ENCODE assay signal across 8 cellular contexts in the genomic region with DNA sequence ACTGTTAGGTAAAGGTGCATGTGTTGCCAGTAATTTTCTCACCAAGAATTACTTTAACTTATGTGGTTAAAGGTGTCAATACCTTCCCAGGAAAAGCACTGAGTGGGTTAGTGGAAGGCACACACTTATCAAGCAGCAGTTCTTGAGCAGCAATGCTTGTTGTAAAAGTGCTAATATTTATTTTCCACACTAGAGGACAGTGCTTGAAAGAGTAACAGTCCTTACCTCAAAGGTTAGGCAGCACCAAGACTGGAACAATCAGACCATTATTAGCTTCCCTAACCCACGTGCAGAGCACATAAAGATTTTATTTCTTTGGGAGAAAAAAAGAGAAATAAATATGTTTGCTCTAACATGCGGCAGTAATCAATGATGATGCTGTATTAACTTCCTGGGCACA. TPM values are rescaled to one million over a fixed set of nuclear protein-coding genes. Genes with fewer than 3 reads are reported as not detected.
A peak's percentile ranks its signal among the peaks of the same experiment; 100 is the strongest.
DNase-seq lines count a peak whose midpoint lies in the region; TF ChIP-seq lines count a peak whose summit lies in the region.

No MANE protein-coding gene starts in this region.

- TF ChIP-seq RAD21 in liver (IDR thresholded peaks at IDR 0.05), result peak; percentile 80 to 83

- peak; percentile 64 for TF ChIP-seq CTCF in astrocyte of the cerebellum (IDR thresholded peaks at IDR 0.05; ENCODE audit: low read depth, low read length, missing control alignments)
- peak; percentile 32 for TF ChIP-seq CTCF in liver (IDR thresholded peaks at IDR 0.05; ENCODE audit: low read depth, low read length, missing input control)

- no peaks in the 10 kb centered on the region for H3K27me3 ChIP-seq in liver (ENCODE audit: control insufficient read depth in 4 of 4, insufficient read depth in 4 of 4, low read length in 3 of 4)
- no peaks in the 10 kb centered on the region for H3K27me3 ChIP-seq in MG63

- no peak overlapping the region for H3K27ac ChIP-seq in liver (ENCODE audit: low read depth in 1 of 2, low read length in 2 of 2)

- no peaks in the 10 kb centered on the region for H3K36me3 ChIP-seq in liver (ENCODE audit: control insufficient read depth in 4 of 4, insufficient read depth in 3 of 4, low read depth in 1 of 4, low read length in 3 of 4)
- no peaks in the 10 kb centered on the region for H3K36me3 ChIP-seq in MG63

- H3K4me1 ChIP-seq in liver (ENCODE audit: control insufficient read depth in 4 of 4, insufficient read depth in 4 of 4, low read length in 3 of 4), result no peaks in the 10 kb centered on the region

- WGBS in liver, result 24% methylated on average over 2 of the region's 2 CpGs

- H3K9me3 ChIP-seq in liver (ENCODE audit: control insufficient read depth in 4 of 4, low read length in 3 of 4) (no peaks in the 10 kb centered on the region), MG63 (no peaks in the 10 kb centered on the region)

- in situ Hi-C loops in Caki2 (cut with HindIII; ENCODE audit: low pct_unique_long_range_greater_than_20kb, low sequenced_read_pairs), result no loop called here
- in situ Hi-C loops in astrocyte of the cerebellum (cut with HindIII; ENCODE audit: low sequenced_read_pairs), result no loop called here

- H3K9ac ChIP-seq in liver (ENCODE audit: low read depth in 1 of 2, low read length in 2 of 2), result no peak overlapping the region

- DNase-seq in Caki2 (ENCODE audit: low read depth) (peak; percentile 19), HT1080 (ENCODE audit: low read depth) (peak; percentile 54), astrocyte of the cerebellum (ENCODE audit: low read depth) (peak; percentile 53), ureter (ENCODE audit: low spot score) (no peak), T-helper 1 cell (no peak), SHP77 (lab: John Stamatoyannopoulos, UW) (no peak), MG63 (no peak)

- no peak overlapping the region for H3K4me3 ChIP-seq in astrocyte of the cerebellum (ENCODE audit: low read depth, low read length)
- H3K4me3 ChIP-seq in liver (ENCODE audit: low read depth in 1 of 3, low read length in 3 of 3), result no peak overlapping the region
- no peak overlapping the region for H3K4me3 ChIP-seq in MG63

TF ChIP-seq in liver, 16 proteins besides CTCF, POLR2A, EP300 and RAD21:
- TF ChIP-seq HNF4G (IDR thresholded peaks at IDR 0.05) (no peak), EGR1 (IDR thresholded peaks at IDR 0.05; ENCODE audit: low read depth in 2 of 2) (no peak), NR2F2 (IDR thresholded peaks at IDR 0.05) (no peak), HNF4A (conservative IDR thresholded peaks at IDR 0.05) (no peak), JUND (IDR thresholded peaks at IDR 0.05) (no peak), GABPA (IDR thresholded peaks at IDR 0.05 in 1 of 2, conservative IDR thresholded peaks at IDR 0.05 in 1 of 2) (no peak), FOXA1 (IDR thresholded peaks at IDR 0.05) (no peak), TAF1 (conservative IDR thresholded peaks at IDR 0.05) (no peak), RXRA (IDR thresholded peaks at IDR 0.05) (no peak), YY1 (IDR thresholded peaks at IDR 0.05) (no peak), SP1 (IDR thresholded peaks at IDR 0.05) (no peak), FOXA2 (IDR thresholded peaks at IDR 0.05) (no peak)
- TF ChIP-seq, protein P1, sequence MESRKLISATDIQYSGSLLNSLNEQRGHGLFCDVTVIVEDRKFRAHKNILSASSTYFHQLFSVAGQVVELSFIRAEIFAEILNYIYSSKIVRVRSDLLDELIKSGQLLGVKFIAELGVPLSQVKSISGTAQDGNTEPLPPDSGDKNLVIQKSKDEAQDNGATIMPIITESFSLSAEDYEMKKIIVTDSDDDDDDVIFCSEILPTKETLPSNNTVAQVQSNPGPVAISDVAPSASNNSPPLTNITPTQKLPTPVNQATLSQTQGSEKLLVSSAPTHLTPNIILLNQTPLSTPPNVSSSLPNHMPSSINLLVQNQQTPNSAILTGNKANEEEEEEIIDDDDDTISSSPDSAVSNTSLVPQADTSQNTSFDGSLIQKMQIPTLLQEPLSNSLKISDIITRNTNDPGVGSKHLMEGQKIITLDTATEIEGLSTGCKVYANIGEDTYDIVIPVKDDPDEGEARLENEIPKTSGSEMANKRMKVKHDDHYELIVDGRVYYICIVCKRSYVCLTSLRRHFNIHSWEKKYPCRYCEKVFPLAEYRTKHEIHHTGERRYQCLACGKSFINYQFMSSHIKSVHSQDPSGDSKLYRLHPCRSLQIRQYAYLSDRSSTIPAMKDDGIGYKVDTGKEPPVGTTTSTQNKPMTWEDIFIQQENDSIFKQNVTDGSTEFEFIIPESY (IDR thresholded peaks at IDR 0.05), result no peak
- TF ChIP-seq, protein P2, sequence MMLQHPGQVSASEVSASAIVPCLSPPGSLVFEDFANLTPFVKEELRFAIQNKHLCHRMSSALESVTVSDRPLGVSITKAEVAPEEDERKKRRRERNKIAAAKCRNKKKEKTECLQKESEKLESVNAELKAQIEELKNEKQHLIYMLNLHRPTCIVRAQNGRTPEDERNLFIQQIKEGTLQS (IDR thresholded peaks at IDR 0.05), result no peak
- TF ChIP-seq, protein P3, sequence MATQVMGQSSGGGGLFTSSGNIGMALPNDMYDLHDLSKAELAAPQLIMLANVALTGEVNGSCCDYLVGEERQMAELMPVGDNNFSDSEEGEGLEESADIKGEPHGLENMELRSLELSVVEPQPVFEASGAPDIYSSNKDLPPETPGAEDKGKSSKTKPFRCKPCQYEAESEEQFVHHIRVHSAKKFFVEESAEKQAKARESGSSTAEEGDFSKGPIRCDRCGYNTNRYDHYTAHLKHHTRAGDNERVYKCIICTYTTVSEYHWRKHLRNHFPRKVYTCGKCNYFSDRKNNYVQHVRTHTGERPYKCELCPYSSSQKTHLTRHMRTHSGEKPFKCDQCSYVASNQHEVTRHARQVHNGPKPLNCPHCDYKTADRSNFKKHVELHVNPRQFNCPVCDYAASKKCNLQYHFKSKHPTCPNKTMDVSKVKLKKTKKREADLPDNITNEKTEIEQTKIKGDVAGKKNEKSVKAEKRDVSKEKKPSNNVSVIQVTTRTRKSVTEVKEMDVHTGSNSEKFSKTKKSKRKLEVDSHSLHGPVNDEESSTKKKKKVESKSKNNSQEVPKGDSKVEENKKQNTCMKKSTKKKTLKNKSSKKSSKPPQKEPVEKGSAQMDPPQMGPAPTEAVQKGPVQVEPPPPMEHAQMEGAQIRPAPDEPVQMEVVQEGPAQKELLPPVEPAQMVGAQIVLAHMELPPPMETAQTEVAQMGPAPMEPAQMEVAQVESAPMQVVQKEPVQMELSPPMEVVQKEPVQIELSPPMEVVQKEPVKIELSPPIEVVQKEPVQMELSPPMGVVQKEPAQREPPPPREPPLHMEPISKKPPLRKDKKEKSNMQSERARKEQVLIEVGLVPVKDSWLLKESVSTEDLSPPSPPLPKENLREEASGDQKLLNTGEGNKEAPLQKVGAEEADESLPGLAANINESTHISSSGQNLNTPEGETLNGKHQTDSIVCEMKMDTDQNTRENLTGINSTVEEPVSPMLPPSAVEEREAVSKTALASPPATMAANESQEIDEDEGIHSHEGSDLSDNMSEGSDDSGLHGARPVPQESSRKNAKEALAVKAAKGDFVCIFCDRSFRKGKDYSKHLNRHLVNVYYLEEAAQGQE (IDR thresholded peaks at IDR 0.05), result no peak
- TF ChIP-seq, protein P4, sequence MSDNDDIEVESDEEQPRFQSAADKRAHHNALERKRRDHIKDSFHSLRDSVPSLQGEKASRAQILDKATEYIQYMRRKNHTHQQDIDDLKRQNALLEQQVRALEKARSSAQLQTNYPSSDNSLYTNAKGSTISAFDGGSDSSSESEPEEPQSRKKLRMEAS (IDR thresholded peaks at IDR 0.05), result no peak
TF ChIP-seq in liver: peak in this region for 0.

RNA-seq across cellular contexts. Expression of a gene that starts 48.8 kb away (rescaled TPM):
- 53.4 and 67.5 TPM in 2 replicates for total RNA-seq in Caki2 (2014; rRNA removed; shearing (Covaris generic); ENCODE audit: low replicate concordance)
- 105 and 107 TPM in 2 replicates for total RNA-seq in HT1080 (2014; rRNA removed; shearing (Covaris generic))
- 69.3 and 73.5 TPM in 2 replicates for polyA plus RNA-seq in HT1080 (2015; cell fraction: cytosol; rRNA removed)
- 90.6 and 99.4 TPM in 2 replicates for polyA plus RNA-seq in HT1080 (2015; cell fraction: nucleus; rRNA removed)
- total RNA-seq in liver (10 to 100 TPM in 1 of 2 donors, 1 to 10 TPM in 1; 9.9 to 19.8 TPM), ureter (70.9 TPM)
- 10 to 100 TPM; 10.5 to 19.3 TPM for polyA plus RNA-seq in liver
- total RNA-seq in MG63 (2014; rRNA removed; shearing (Covaris generic); ENCODE audit: low replicate concordance), result 30.3 and 40.2 TPM in 2 replicates

Comparison
In these comparisons a context has a peak if more than half of its experiments do, and no peak if none do; other contexts are left out.
1. DNase-seq: peak in Caki2 (single experiment), HT1080 (single experiment) and astrocyte of the cerebellum (single experiment); none in ureter (single experiment), T-helper 1 cell (0 of 5), SHP77 (0 of 2) and MG63 (single experiment).